In the genomic region with DNA sequence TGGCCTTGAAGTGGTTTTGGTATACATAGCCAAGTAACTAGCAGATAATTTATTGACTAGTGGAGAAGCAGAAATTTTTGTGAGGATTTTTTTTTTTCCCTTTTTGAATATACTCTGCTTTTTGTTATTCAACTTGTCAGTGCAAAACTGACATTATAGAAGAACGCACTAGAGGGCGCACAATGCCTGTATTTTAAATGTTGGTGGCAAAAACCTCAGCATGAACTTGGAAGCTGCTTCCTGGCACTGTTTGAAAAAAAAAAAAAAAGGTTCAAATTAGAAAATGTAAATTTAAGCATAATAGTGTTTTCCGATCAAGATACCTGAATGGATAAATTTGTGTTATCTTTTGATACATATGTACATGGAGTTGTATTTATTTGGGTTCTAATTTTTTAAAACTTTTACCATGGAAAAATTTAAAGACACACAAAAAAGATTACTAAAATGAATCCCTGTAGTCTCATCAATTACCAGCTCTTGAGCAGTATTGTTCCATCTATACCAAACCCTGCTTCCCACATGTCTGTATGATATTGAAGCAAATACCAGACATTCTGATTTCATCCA, we compare ENCODE assay signal across 8 cellular contexts. TPM values are rescaled to one million over a fixed set of nuclear protein-coding genes. Genes with fewer than 3 reads are reported as not detected.
DNase-seq lines count a peak whose midpoint lies in the region; ATAC-seq and TF ChIP-seq lines count a peak whose summit lies in the region.

No MANE protein-coding gene starts in this region.

- H3K18ac ChIP-seq in H9 (ENCODE audit: insufficient read length, low read depth, low read length), result no peak overlapping the region

- H3K27me3 ChIP-seq in H9 (ENCODE audit: insufficient read depth, low read length), result no peaks in the 10 kb centered on the region

- H3K9me3 ChIP-seq in H9 (ENCODE audit: control insufficient read depth, low read depth, low read length), result no peaks in the 10 kb centered on the region

- no peaks in the 10 kb centered on the region for H3K23me2 ChIP-seq in H9 (ENCODE audit: insufficient read length, low read depth, low read length, poor library complexity, severe bottlenecking)

- no peak overlapping the region for H3K4me2 ChIP-seq in H9 (ENCODE audit: insufficient read depth, insufficient read length, low read length)

- H3T11ph ChIP-seq in H9 (ENCODE audit: low read length), result no peak overlapping the region

- no peak overlapping the region for H2AK5ac ChIP-seq in H9 (ENCODE audit: insufficient read length, low read length)

- peaks cover 14 to 17% of the 10 kb centered on the region in 2 experiments for H3K4me1 Mint-ChIP-seq in H9
- peaks cover 23 to 33% of the 10 kb centered on the region in 2 donors for H3K4me1 Mint-ChIP-seq in effector memory CD8-positive, alpha-beta T cell (ENCODE audit: low read depth in 2 of 2)

- no peak overlapping the region for H4K8ac ChIP-seq in H9 (replicated peaks; ENCODE audit: insufficient read length, low read depth, low read length)

- no peaks in the 10 kb centered on the region for H3K79me2 ChIP-seq in H9 (ENCODE audit: insufficient read depth, low read length)

- H3K27ac Mint-ChIP-seq in H9, result peak overlapping the region in 1 of 3 experiments; percentile 66; a peak in 2 of 7 replicates
- H3K27ac Mint-ChIP-seq in effector memory CD8-positive, alpha-beta T cell, result peak overlapping the region; percentile 67 to 84

- H3K23ac ChIP-seq in H9 (ENCODE audit: insufficient read length, low read depth, low read length), result no peak overlapping the region

- ATAC-seq in effector memory CD8-positive, alpha-beta T cell (replicated peaks), result peak; percentile 76

- no peak overlapping the region for H3K9ac ChIP-seq in H9 (ENCODE audit: extremely low read depth, insufficient read length, low read length)

- no peaks in the 10 kb centered on the region for H3K79me1 ChIP-seq in H9 (ENCODE audit: insufficient read depth, low read depth, low read length, poor library complexity, severe bottlenecking)

- no peak overlapping the region for H3K56ac ChIP-seq in H9 (ENCODE audit: insufficient read length, low read depth, low read length)

- peaks cover 0 to 4% (median 4%) of the 10 kb centered on the region in 3 experiments; a peak in 2 of 7 replicates for H3K36me3 Mint-ChIP-seq in H9 (ENCODE audit: insufficient read depth in 1 of 3, low read depth in 3 of 3)
- no peaks in the 10 kb centered on the region for H3K36me3 Mint-ChIP-seq in effector memory CD8-positive, alpha-beta T cell (ENCODE audit: insufficient read depth)

- H2BK15ac ChIP-seq in H9 (ENCODE audit: low read depth, low read length), result no peak overlapping the region

- no peaks in the 10 kb centered on the region for H3K27me3 Mint-ChIP-seq in H9 (ENCODE audit: low read depth)
- H3K27me3 Mint-ChIP-seq in effector memory CD8-positive, alpha-beta T cell, result no peaks in the 10 kb centered on the region

- no peak overlapping the region for H4K91ac ChIP-seq in H9 (ENCODE audit: insufficient read length, low read depth, low read length)

- no peak overlapping the region for H3K4me3 Mint-ChIP-seq in H9
- H3K4me3 Mint-ChIP-seq in effector memory CD8-positive, alpha-beta T cell, result no peak overlapping the region

- no peak overlapping the region for H2BK5ac ChIP-seq in H9 (ENCODE audit: insufficient read length, low read length)

- no peak overlapping the region for H2AFZ ChIP-seq in H9 (ENCODE audit: low read length)

- no peaks in the 10 kb centered on the region for H3K9me3 Mint-ChIP-seq in H9
- no peaks in the 10 kb centered on the region for H3K9me3 Mint-ChIP-seq in effector memory CD8-positive, alpha-beta T cell

- no peak overlapping the region for H2BK20ac ChIP-seq in H9 (ENCODE audit: low read depth, low read length, poor library complexity, severe bottlenecking)

- no CpG with 5 or more reads among the region's 3 CpGs for WGBS in H9 (ENCODE audit: extremely low coverage, insufficient read length, low lambda C conversion rate)

- no peaks in the 10 kb centered on the region for H4K20me1 ChIP-seq in H9 (ENCODE audit: control insufficient read depth, insufficient read depth, insufficient read length)

- H3K14ac ChIP-seq in H9 (ENCODE audit: insufficient read depth, low read length), result no peak overlapping the region

- no peak overlapping the region for H3K27ac ChIP-seq in H9 (ENCODE audit: insufficient read length, low read depth, low read length)

- TF ChIP-seq CTCF in H9 (conservative IDR thresholded peaks at IDR 0.05), result peak; percentile 83

- H4K5ac ChIP-seq in H9 (ENCODE audit: insufficient read length, low read depth, low read length), result no peak overlapping the region

- H2BK120ac ChIP-seq in H9 (ENCODE audit: low read depth, low read length, poor library complexity, severe bottlenecking), result no peak overlapping the region

- peak; percentile 9 for DNase-seq in CMK (ENCODE audit: low read depth)
- peak; percentile 59 for DNase-seq in H9
- peak; percentile 49 for DNase-seq in NCI-H446 treated with DMSO at 0.1 percent for 48 hours (lab: John Stamatoyannopoulos, UW)
- DNase-seq in activated CD4-positive, alpha-beta T cell treated with anti-CD3 and anti-CD28 coated beads, Interleukin-2, amount 50 U/mL, for 4 hours, result peak; percentile 42 to 55
- peak; percentile 68 to 81 (median 70) for DNase-seq in effector memory CD8-positive, alpha-beta T cell
- peak; percentile 85 for DNase-seq in midbrain (lab: John Stamatoyannopoulos, UW)
- DNase-seq in stimulated activated naive CD4-positive, alpha-beta T cell treated with Interleukin-2 at 50 U/mL for 16 hours (lab: John Stamatoyannopoulos, UW), result peak; percentile 36
- DNase-seq in cortex of kidney (lab: John Stamatoyannopoulos, UW), result no peak

- no peak overlapping the region for H2BK12ac ChIP-seq in H9 (ENCODE audit: insufficient read length, low read depth, low read length)

- H3K4me1 ChIP-seq in H9 (ENCODE audit: insufficient read depth, low read length), result no peaks in the 10 kb centered on the region

- no peak overlapping the region for H3K4ac ChIP-seq in H9 (ENCODE audit: low read depth, low read length)

RNA-seq across cellular contexts. Expression of gene SLC25A26, which starts 56.0 kb away (rescaled TPM):
- 30.2 TPM in 2 replicates for total RNA-seq in H9 (2021)
